Comparison of ENCODE assay signal across 11 cellular contexts in genomic region chr13:113838711-113839201, GRCh38. TPM values are rescaled to one million over a fixed set of nuclear protein-coding genes. Genes with fewer than 3 reads are reported as not detected.
DNase-seq lines count a peak whose midpoint lies in the region; ATAC-seq and TF ChIP-seq lines count a peak whose summit lies in the region.
"Had no signal": no experiment of that assay in that cellular context is flagged by ENCODE, and none has a peak within 500 bp of the region (broad histone marks: within the 10 kb centered on the region; RNA-seq: fewer than 3 reads in every experiment).

No MANE protein-coding gene starts in this region.

- H3K4me2 ChIP-seq in neural progenitor cell, result no peak overlapping the region

- peaks cover 8% of the 10 kb centered on the region for H3K27me3 Mint-ChIP-seq in neural progenitor cell (ENCODE audit: insufficient read depth, low read depth)

- H3K36me3 Mint-ChIP-seq in neural progenitor cell, result no peaks in the 10 kb centered on the region

- H3K27ac ChIP-seq in lower lobe of right lung, result no peak overlapping the region
- H3K27ac ChIP-seq in thoracic aorta, result peak overlapping the region; percentile 15 to 71
- H3K27ac ChIP-seq in neural progenitor cell, result no peak overlapping the region

- no peaks in the 10 kb centered on the region for H3K9me3 Mint-ChIP-seq in neural progenitor cell

- TF ChIP-seq CTCF in LNCaP clone FGC (IDR thresholded peaks at IDR 0.05; ENCODE audit: control insufficient read depth, extremely low read depth, insufficient read depth), result no peak
- no peak for TF ChIP-seq CTCF in choroid plexus epithelial cell (conservative IDR thresholded peaks at IDR 0.05; ENCODE audit: low read depth, low read length)
- no peak for TF ChIP-seq CTCF in lower lobe of right lung (IDR thresholded peaks at IDR 0.05)
- no peak for TF ChIP-seq CTCF in thoracic aorta (IDR thresholded peaks at IDR 0.05)
- no peak for TF ChIP-seq CTCF in neural progenitor cell (IDR thresholded peaks at IDR 0.05)

- H3K27me3 ChIP-seq in lower lobe of right lung (ENCODE audit: low read depth), result no peaks in the 10 kb centered on the region
- no peaks in the 10 kb centered on the region for H3K27me3 ChIP-seq in thoracic aorta (replicated peaks; ENCODE audit: insufficient read depth)
- H3K27me3 ChIP-seq in neural progenitor cell, result no peaks in the 10 kb centered on the region

- H3K9me3 ChIP-seq in lower lobe of right lung (no peaks in the 10 kb centered on the region), thoracic aorta (no peaks in the 10 kb centered on the region), neural progenitor cell (ENCODE audit: low read depth) (no peaks in the 10 kb centered on the region)

- H3K4me1 ChIP-seq in lower lobe of right lung (peaks cover 49% of the 10 kb centered on the region), thoracic aorta (ENCODE audit: control insufficient read depth in 1 of 2, low read depth in 2 of 2) (peaks cover 35 to 46% of the 10 kb centered on the region in 2 donors), neural progenitor cell (peaks cover 15% of the 10 kb centered on the region)

- no peaks in the 10 kb centered on the region for H3K79me2 ChIP-seq in neural progenitor cell (ENCODE audit: low read depth)

- intact Hi-C loops in lower lobe of right lung (cut with DNase I), result no loop called here

- ATAC-seq in lower lobe of right lung (no peak), thoracic aorta (ENCODE audit: insufficient number of reproducible peaks, low FRiP score, low read depth) (no peak), HG03354 (IDR thresholded peaks at IDR 0.05; ENCODE audit: poor library complexity, severe bottlenecking, unreplicated experiment) (no peak)

- H2AFZ ChIP-seq in neural progenitor cell (replicated peaks), result no peak overlapping the region

- DNase-seq in LNCaP clone FGC (ENCODE audit: low read depth), result no peak
- no peak for DNase-seq in choroid plexus epithelial cell (ENCODE audit: low read depth)
- peak; percentile 39 for DNase-seq in lower lobe of right lung
- DNase-seq in thoracic aorta (ENCODE audit: low spot score), result no peak
- DNase-seq in neural progenitor cell (ENCODE audit: low spot score), result no peak
- no peak for DNase-seq in NCI-H524 treated with DMSO at 0.1 percent for 48 hours (lab: John Stamatoyannopoulos, UW)
- DNase-seq: activated CD4-positive, alpha-beta T cell treated with anti-CD3 and anti-CD28 coated beads, Interleukin-2, amount 50 U/mL, for 48 hours; activated naive CD4-positive, alpha-beta T cell treated with anti-CD3 and anti-CD28 coated beads, Interleukin-2, amount 50 U/mL, for 16 hours; effector memory CD4-positive, alpha-beta T cell; NCI-H1105 had no signal

- H3K4me1 Mint-ChIP-seq in neural progenitor cell, result peaks cover 18% of the 10 kb centered on the region

- peaks cover 35% of the 10 kb centered on the region for H3K36me3 ChIP-seq in lower lobe of right lung
- peaks cover 40% of the 10 kb centered on the region for H3K36me3 ChIP-seq in thoracic aorta
- no peaks in the 10 kb centered on the region for H3K36me3 ChIP-seq in neural progenitor cell

- H3F3A ChIP-seq in neural progenitor cell (ENCODE audit: low read depth), result no peaks in the 10 kb centered on the region

- H3K4me3 ChIP-seq in LNCaP clone FGC (ENCODE audit: low read depth, low read length), result peak overlapping the region; percentile 74
- H3K4me3 ChIP-seq in choroid plexus epithelial cell (ENCODE audit: low read depth, low read length), result peak overlapping the region; percentile 42
- H3K4me3 ChIP-seq in lower lobe of right lung, result peak overlapping the region; percentile 6
- peak overlapping the region; percentile 50 for H3K4me3 ChIP-seq in thoracic aorta
- no peak overlapping the region for H3K4me3 ChIP-seq in neural progenitor cell

- H3K4me3 Mint-ChIP-seq in neural progenitor cell, result no peak overlapping the region

- no peak overlapping the region for H3K27ac Mint-ChIP-seq in neural progenitor cell

- H4K20me1 ChIP-seq in neural progenitor cell (ENCODE audit: low read depth), result no peaks in the 10 kb centered on the region

- no peak overlapping the region for H3K9ac ChIP-seq in neural progenitor cell

RNA-seq across cellular contexts. Expression of gene GAS6, which starts 25.1 kb away (rescaled TPM):
- 111 TPM for total RNA-seq in lower lobe of right lung
- 1,000 to 10,000 TPM in 1 of 2 donors, 100 to 1,000 TPM in 1; 854 to 1,319 TPM for total RNA-seq in thoracic aorta
- total RNA-seq in neural progenitor cell (ENCODE audit: low replicate concordance), result 12.8 and 31.7 TPM in 2 replicates

Comparison
In these comparisons a context has a peak if more than half of its experiments do, and no peak if none do; other contexts are left out.
1. H3K27ac ChIP-seq: peak in thoracic aorta (2 of 2); none in lower lobe of right lung (single experiment) and neural progenitor cell (single experiment).